12 cellular contexts compared by ENCODE assay signal in genomic region chrX:101079223-101079622, GRCh38. TPM values are rescaled to one million over a fixed set of nuclear protein-coding genes. Genes with fewer than 3 reads are reported as not detected.
A peak's percentile ranks its signal among the peaks of the same experiment; 100 is the strongest.
DNase-seq lines count a peak whose midpoint lies in the region; ATAC-seq and TF ChIP-seq lines count a peak whose summit lies in the region.
"Had no signal": no experiment of that assay in that cellular context is flagged by ENCODE, and none has a peak within 500 bp of the region (broad histone marks: within the 10 kb centered on the region; RNA-seq: fewer than 3 reads in every experiment).

No MANE protein-coding gene starts in this region.

- H3K9me2 ChIP-seq in hepatocyte (replicated peaks; ENCODE audit: insufficient read depth): no peaks in the 10 kb centered on the region

- H3K27ac Mint-ChIP-seq in activated T-cell treated with anti-CD3 and anti-CD28 coated beads, Interleukin-2, amount 50 U/mL, for 24 hours: no peak overlapping the region

- H3K27me3 Mint-ChIP-seq in activated T-cell treated with anti-CD3 and anti-CD28 coated beads, Interleukin-2, amount 50 U/mL, for 24 hours: peaks cover 54% of the 10 kb centered on the region

- H3K9me3 ChIP-seq in hepatocyte (ENCODE audit: low read depth): no peaks in the 10 kb centered on the region
- no peaks in the 10 kb centered on the region for H3K9me3 ChIP-seq in psoas muscle

- H3K36me3 Mint-ChIP-seq in activated T-cell treated with anti-CD3 and anti-CD28 coated beads, Interleukin-2, amount 50 U/mL, for 24 hours (ENCODE audit: low read depth): no peaks in the 10 kb centered on the region

- 34% methylated on average over 8 of the region's 8 CpGs for whole genome bisulfite sequencing in hepatocyte (ENCODE audit: low lambda C conversion rate, missing lambda C conversion rate)
- 5 to 28% (median 10%) methylated on average over 8 of the region's 8 CpGs for WGBS in psoas muscle, 3 donors

- no peaks in the 10 kb centered on the region for H3K4me1 ChIP-seq in hepatocyte (ENCODE audit: insufficient read depth)
- no peaks in the 10 kb centered on the region for H3K4me1 ChIP-seq in psoas muscle

- no peaks in the 10 kb centered on the region for H3K27me3 ChIP-seq in hepatocyte
- H3K27me3 ChIP-seq in psoas muscle (ENCODE audit: insufficient read depth in 3 of 3, low read length in 2 of 3): peaks cover 0 to 53% (median 2%) of the 10 kb centered on the region in 3 donors

- peak overlapping the region; percentile 77 for H3K4me2 ChIP-seq in hepatocyte

- H3K27ac ChIP-seq in hepatocyte (no peak overlapping the region), psoas muscle (no peak overlapping the region)

- H3K36me3 ChIP-seq in hepatocyte (replicated peaks; ENCODE audit: insufficient read depth, low read depth) (no peaks in the 10 kb centered on the region), psoas muscle (ENCODE audit: insufficient read depth in 1 of 2, low read depth in 1 of 2) (no peaks in the 10 kb centered on the region)

- no peak overlapping the region for H3K4me3 Mint-ChIP-seq in activated T-cell treated with anti-CD3 and anti-CD28 coated beads, Interleukin-2, amount 50 U/mL, for 24 hours

- no peak for ATAC-seq in psoas muscle
- ATAC-seq in GM18511 (IDR thresholded peaks at IDR 0.05; ENCODE audit: unreplicated experiment): no peak
- no peak for ATAC-seq in GM19035 (IDR thresholded peaks at IDR 0.05; ENCODE audit: unreplicated experiment)

- intact Hi-C loops in psoas muscle (cut with DNase I): no loop called here

- no peaks in the 10 kb centered on the region for H3K9me3 Mint-ChIP-seq in activated T-cell treated with anti-CD3 and anti-CD28 coated beads, Interleukin-2, amount 50 U/mL, for 24 hours

- H2AFZ ChIP-seq in hepatocyte: no peak overlapping the region

- TF ChIP-seq CTCF in WI38 (IDR thresholded peaks at IDR 0.05; ENCODE audit: low read depth, low read length) (no peak), hepatocyte (IDR thresholded peaks at IDR 0.05; ENCODE audit: poor library complexity) (no peak), psoas muscle (IDR thresholded peaks at IDR 0.05) (no peak)

- H3K79me2 ChIP-seq in hepatocyte: no peaks in the 10 kb centered on the region

- H4K20me1 ChIP-seq in hepatocyte (ENCODE audit: insufficient read depth, poor library complexity, severe bottlenecking): no peaks in the 10 kb centered on the region

- H3K4me3 ChIP-seq in WI38 (ENCODE audit: low read depth, low read length) (peak overlapping the region; percentile 61), hepatocyte (peak overlapping the region; percentile 45), psoas muscle (peak overlapping the region; percentile 44)

- DNase-seq in EH (ENCODE audit: low read depth) (peak; percentile 10), hepatocyte (ENCODE audit: low spot score) (no peak), psoas muscle (no peak), SW 1271 (lab: John Stamatoyannopoulos, UW) (no peak)
- no peak for DNase-seq in activated T-cell treated with anti-CD3 and anti-CD28 coated beads, Interleukin-2, amount 50 U/mL, for 24 hours
- DNase-seq: central memory CD4-positive, alpha-beta T cell; NCI-H2029 treated with DMSO at 0.1 percent for 48 hours; stimulated activated CD4-positive, alpha-beta T cell treated with anti-CD3 and anti-CD28 coated beads, Interleukin-15, amount 100 ng/mL, for 24 hours had no signal

- H3K4me1 Mint-ChIP-seq in activated T-cell treated with anti-CD3 and anti-CD28 coated beads, Interleukin-2, amount 50 U/mL, for 24 hours (ENCODE audit: low read depth): peaks cover 2% of the 10 kb centered on the region

RNA-seq across cellular contexts. Expression of gene TMEM35A, which starts 0.5 kb away (rescaled TPM):
- total RNA-seq in hepatocyte: 2.0 and 2.6 TPM in 2 replicates
- polyA plus RNA-seq in hepatocyte: 2.5 and 2.9 TPM in 2 replicates
- under 1 TPM in 3 of 4 donors, not detected in 1; 0.16 to 0.28 (median 0.17) TPM for total RNA-seq in psoas muscle
- polyA plus RNA-seq in psoas muscle: under 1 TPM; 0.08 to 0.25 (median 0.12) TPM
- total RNA-seq: H4 had no signal

RNA-seq across cellular contexts. Expression of gene CENPI, which starts 18.8 kb away (rescaled TPM):
- total RNA-seq in hepatocyte: 4.5 and 6.3 TPM in 2 replicates
- polyA plus RNA-seq in hepatocyte: 0.42 and 0.78 TPM in 2 replicates
- under 1 TPM; 0.10 to 0.34 (median 0.25) TPM for total RNA-seq in psoas muscle
- polyA plus RNA-seq in psoas muscle: under 1 TPM in 2 of 3 donors, not detected in 1; 0.35 to 0.39 TPM

RNA-seq across cellular contexts. Expression of gene TRMT2B, which starts 27.3 kb away (rescaled TPM):
- total RNA-seq in hepatocyte: 11.6 and 12.6 TPM in 2 replicates
- polyA plus RNA-seq in hepatocyte: 6.4 and 7.4 TPM in 2 replicates
- 10 to 100 TPM; 10.5 to 19.5 (median 13.3) TPM for total RNA-seq in psoas muscle
- 10 to 100 TPM in 1 of 3 donors, 1 to 10 TPM in 2; 7.2 to 27.0 (median 9.1) TPM for polyA plus RNA-seq in psoas muscle
